14 cellular contexts compared by ENCODE assay signal in the genomic region with DNA sequence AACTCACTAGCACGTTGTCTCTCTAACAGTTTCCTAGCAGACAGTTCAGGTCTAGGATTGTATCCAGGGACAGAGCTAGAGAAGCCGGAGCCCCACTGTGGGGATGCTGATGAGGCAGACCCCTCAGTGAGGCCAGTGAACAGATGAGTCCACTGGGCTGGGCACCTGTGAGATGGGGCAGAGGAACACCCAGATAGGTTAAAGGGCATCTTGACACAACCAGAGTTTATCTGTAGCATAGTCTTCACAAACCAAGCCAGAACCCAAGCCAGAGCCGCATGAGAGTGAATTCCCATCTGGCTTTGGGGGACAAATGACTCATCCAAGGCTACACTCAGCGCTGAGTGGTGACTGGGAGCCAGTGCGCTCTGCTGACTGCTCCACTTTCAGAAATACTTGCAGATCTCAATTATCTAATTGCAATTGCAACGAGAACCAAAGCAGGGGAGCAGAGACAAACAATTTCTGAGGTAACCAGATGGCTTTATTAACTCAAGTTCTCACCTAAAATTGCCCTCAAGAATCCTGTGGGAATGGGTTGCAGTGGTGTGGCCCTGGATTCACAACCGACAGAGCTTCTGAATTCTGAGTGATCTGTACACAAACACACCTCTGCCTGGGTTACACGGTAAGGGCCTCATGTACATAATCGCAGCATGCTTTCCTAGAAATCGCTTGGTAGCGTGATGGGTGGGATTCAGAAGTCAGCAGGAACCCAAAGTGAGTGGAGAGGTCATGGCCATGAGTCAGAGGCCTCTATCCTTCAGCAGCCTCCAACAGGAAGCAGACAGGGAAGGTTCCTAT. TPM values are rescaled to one million over a fixed set of nuclear protein-coding genes. Genes with fewer than 3 reads are reported as not detected.
DNase-seq lines count a peak whose midpoint lies in the region; ATAC-seq and TF ChIP-seq lines count a peak whose summit lies in the region.
"Had no signal": no experiment of that assay in that cellular context is flagged by ENCODE, and none has a peak within 500 bp of the region (broad histone marks: within the 10 kb centered on the region; RNA-seq: fewer than 3 reads in every experiment).

No MANE protein-coding gene starts in this region.

- H3K4me3 ChIP-seq in adrenal gland (no peak overlapping the region), upper lobe of left lung (no peak overlapping the region), coronary artery (no peak overlapping the region)
- H3K4me3 ChIP-seq: psoas muscle had no signal

- H3K27me3 ChIP-seq in adrenal gland (no peaks in the 10 kb centered on the region), upper lobe of left lung (no peaks in the 10 kb centered on the region)

- H3K4me1 ChIP-seq in adrenal gland (replicated peaks in 1 of 2) (peaks cover 8 to 13% of the 10 kb centered on the region in 2 donors), upper lobe of left lung (no peaks in the 10 kb centered on the region)
- H3K4me1 ChIP-seq: psoas muscle had no signal

- intact Hi-C loops in adrenal gland (cut with DNase I): no loop called here

- DNase-seq in DMS153 (lab: John Stamatoyannopoulos, UW) (peak; percentile 35), DMS153 treated with DMSO at 0.1 percent for 48 hours (lab: John Stamatoyannopoulos, UW; ENCODE audit: unreplicated experiment) (no peak), adrenal gland (peak; percentile 63 to 85 (median 81)), kidney glomerular epithelial cell (lab: John Stamatoyannopoulos, UW) (peak; percentile 54), upper lobe of left lung (no peak), T-helper 2 cell (no peak), coronary artery (ENCODE audit: low spot score) (no peak), GM03348 (ENCODE audit: low spot score) (no peak)
- DNase-seq: activated CD4-positive, alpha-beta T cell treated with anti-CD3 and anti-CD28 coated beads for 1 hour; activated naive CD4-positive, alpha-beta T cell treated with anti-CD3 and anti-CD28 coated beads, Interleukin-2, amount 50 U/mL, for 16 hours; NCI-H187 treated with DMSO at 0.1 percent for 48 hours; psoas muscle had no signal

- H3K9me3 ChIP-seq in adrenal gland (replicated peaks in 1 of 3) (no peaks in the 10 kb centered on the region), upper lobe of left lung (no peaks in the 10 kb centered on the region)
- H3K9me3 ChIP-seq: psoas muscle had no signal

- peak in 1 of 2 donors; percentile 37 for TF ChIP-seq POLR2A in adrenal gland (IDR thresholded peaks at IDR 0.05)
- no peak for TF ChIP-seq POLR2A in upper lobe of left lung (IDR thresholded peaks at IDR 0.05)

- WGBS in adrenal gland, 4 donors: 46 to 55% (median 50%) methylated on average over 7 to 11 of the region's 11 CpGs
- 78 to 86% methylated on average over 11 of the region's 11 CpGs for WGBS in upper lobe of left lung, 2 donors

- no peak for TF ChIP-seq EP300 in upper lobe of left lung (IDR thresholded peaks at IDR 0.05)

- H3K27ac ChIP-seq in adrenal gland (peak overlapping the region; percentile 49 to 89 (median 76)), upper lobe of left lung (no peak overlapping the region), coronary artery (no peak overlapping the region)
- H3K27ac ChIP-seq: 22Rv1, psoas muscle had no signal

- H3K36me3 ChIP-seq in adrenal gland (replicated peaks in 1 of 2) (no peaks in the 10 kb centered on the region), upper lobe of left lung (no peaks in the 10 kb centered on the region)

- peak; percentile 42 to 56 for ATAC-seq in upper lobe of left lung (ENCODE audit: low FRiP score in 2 of 2)
- ATAC-seq: psoas muscle, Right ventricle myocardium inferior had no signal

- TF ChIP-seq CTCF in adrenal gland (IDR thresholded peaks at IDR 0.05) (no peak), upper lobe of left lung (IDR thresholded peaks at IDR 0.05) (no peak), coronary artery (IDR thresholded peaks at IDR 0.05) (no peak)

RNA-seq across cellular contexts. Expression of a gene that starts 14.9 kb away (rescaled TPM):
- total RNA-seq in adrenal gland (10 to 100 TPM in 6 of 8 donors, 1 to 10 TPM in 2; 5.8 to 18.4 (median 12.1) TPM), upper lobe of left lung (100 to 1,000 TPM in 3 of 6 donors, 10 to 100 TPM in 3; 57.6 to 153 (median 96.6) TPM)
- polyA plus RNA-seq in adrenal gland: 10 to 100 TPM; 13.6 to 36.7 (median 16.4) TPM

RNA-seq across cellular contexts. Expression of a gene that starts 48.7 kb away (rescaled TPM):
- 10 to 100 TPM in 5 of 8 donors, 1 to 10 TPM in 3; 8.0 to 23.9 (median 11.9) TPM for total RNA-seq in adrenal gland
- polyA plus RNA-seq in adrenal gland: 10 to 100 TPM in 1 of 3 donors, 1 to 10 TPM in 2; 3.9 to 18.0 (median 4.9) TPM
- total RNA-seq in upper lobe of left lung: 10 to 100 TPM in 3 of 6 donors, 1 to 10 TPM in 3; 6.1 to 16.3 (median 10.2) TPM

Comparison
In these comparisons a context has a peak if more than half of its experiments do, and no peak if none do; other contexts are left out.
1. DNase-seq: peak in DMS153 (single experiment), adrenal gland (7 of 7) and kidney glomerular epithelial cell (single experiment); none in DMS153 treated with DMSO at 0.1 percent for 48 hours (single experiment), upper lobe of left lung (0 of 2), T-helper 2 cell (0 of 5), coronary artery (single experiment) and GM03348 (single experiment).
2. H3K27ac ChIP-seq: peak in adrenal gland (5 of 5); none in upper lobe of left lung (0 of 4) and coronary artery (0 of 2).